8 cellular contexts compared by ENCODE assay signal in the genomic region with DNA sequence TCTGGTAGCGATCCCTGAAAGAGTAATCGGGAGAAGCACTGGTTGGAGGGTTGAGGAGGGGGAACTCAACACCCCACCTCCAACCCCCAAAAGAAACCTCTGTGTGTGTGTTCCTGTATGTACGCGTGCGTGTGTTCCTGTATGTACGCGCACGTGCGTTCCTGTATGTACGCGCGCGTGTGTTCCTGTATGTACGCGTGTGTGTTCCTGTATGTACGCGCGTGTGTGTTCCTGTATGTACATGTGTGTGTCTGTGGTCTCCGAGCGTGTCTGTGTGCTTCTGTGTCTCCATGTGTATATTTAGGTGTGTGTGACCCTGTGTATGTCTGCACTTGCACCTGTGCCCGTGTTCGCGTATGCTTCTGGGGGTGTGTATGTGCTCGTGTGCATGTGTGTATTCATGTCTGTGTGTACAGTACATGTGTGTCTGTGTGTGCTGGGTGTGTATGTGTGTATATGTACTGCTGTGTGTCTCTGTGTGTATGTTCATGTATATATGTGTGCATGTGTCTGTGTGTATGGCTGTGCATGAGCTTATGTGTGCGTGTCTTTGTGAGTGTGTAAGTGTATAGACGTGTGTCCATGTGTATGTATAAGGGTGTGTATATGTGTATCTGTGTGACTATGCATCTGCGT. TPM values are rescaled to one million over a fixed set of nuclear protein-coding genes. Genes with fewer than 3 reads are reported as not detected.
DNase-seq lines count a peak whose midpoint lies in the region; ATAC-seq lines count a peak whose summit lies in the region.

No MANE protein-coding gene starts in this region.

- no peaks in the 10 kb centered on the region for H3K9me3 Mint-ChIP-seq in CD4-positive, alpha-beta memory T cell
- H3K9me3 Mint-ChIP-seq in T-cell = no peaks in the 10 kb centered on the region

- intact Hi-C loops in CD4-positive, alpha-beta memory T cell (cut with micrococcal nuclease) = loop anchor here (1.0 to 2.0 kb wide), 4 partner anchors 17 to 47 kb away; a partner anchor contains a TSS

- CTCF ChIA-PET in CD4-positive, alpha-beta memory T cell (lab: Charles Lee; ENCODE audit: partially characterized antibody) = interaction anchor here (0.8 to 1.9 kb wide), 9 partner anchors 12 to 142 kb away, joined by 3 to 13 read pairs (median 4); a partner anchor contains a TSS
- CTCF ChIA-PET in T-cell (lab: Charles Lee) = interaction anchor here (0.6 to 1.0 kb wide), 2 partner anchors 17 to 442 kb away, joined by 3 read pairs; no protein-coding TSS in a partner anchor

- no peaks in the 10 kb centered on the region for H3K27me3 Mint-ChIP-seq in CD4-positive, alpha-beta memory T cell
- no peaks in the 10 kb centered on the region for H3K27me3 Mint-ChIP-seq in T-cell

- H3K27ac ChIP-seq in CD4-positive, alpha-beta memory T cell (ENCODE audit: low read depth, low read length) = peak overlapping the region; percentile 78
- peak overlapping the region; percentile 75 for H3K27ac ChIP-seq in rectal smooth muscle tissue (ENCODE audit: low read depth, low read length)

- no peaks in the 10 kb centered on the region for H3K9me3 ChIP-seq in CD4-positive, alpha-beta memory T cell (ENCODE audit: control insufficient read depth in 1 of 2, low read length in 2 of 2)

- H3K27ac Mint-ChIP-seq in CD4-positive, alpha-beta memory T cell = peak overlapping the region; percentile 84 to 98 (median 95)
- H3K27ac Mint-ChIP-seq in T-cell = peak overlapping the region; percentile 88 to 91

- ATAC-seq in T-cell (replicated peaks in 1 of 4) = no peak
- peak; percentile 38 for ATAC-seq in esophagus mucosa
- no peak for ATAC-seq in GM21825 (IDR thresholded peaks at IDR 0.05; ENCODE audit: unreplicated experiment)
- no peak for ATAC-seq in GM21447 (IDR thresholded peaks at IDR 0.05; ENCODE audit: unreplicated experiment)
- no peak for ATAC-seq in GM21381 (IDR thresholded peaks at IDR 0.05; ENCODE audit: unreplicated experiment)
- no peak for ATAC-seq in HG02588 (IDR thresholded peaks at IDR 0.05; ENCODE audit: unreplicated experiment)

- H3K4me1 Mint-ChIP-seq in CD4-positive, alpha-beta memory T cell = peaks cover 22 to 41% (median 31%) of the 10 kb centered on the region in 4 donors
- peaks cover 32 to 35% (median 33%) of the 10 kb centered on the region in 3 donors for H3K4me1 Mint-ChIP-seq in T-cell

- no peak overlapping the region for H3K9ac ChIP-seq in rectal smooth muscle tissue (ENCODE audit: low read length)

- H3K27me3 ChIP-seq in CD4-positive, alpha-beta memory T cell (ENCODE audit: insufficient read depth, low read length) = no peaks in the 10 kb centered on the region
- no peaks in the 10 kb centered on the region for H3K27me3 ChIP-seq in rectal smooth muscle tissue (ENCODE audit: control insufficient read depth, insufficient read depth, low read length)

- H3K4me3 Mint-ChIP-seq in CD4-positive, alpha-beta memory T cell = peak overlapping the region; percentile 85 to 91 (median 88)
- peak overlapping the region; percentile 69 to 79 (median 73) for H3K4me3 Mint-ChIP-seq in T-cell

- no peaks in the 10 kb centered on the region for H3K36me3 ChIP-seq in CD4-positive, alpha-beta memory T cell (ENCODE audit: insufficient read depth, low read length)
- H3K36me3 ChIP-seq in rectal smooth muscle tissue (ENCODE audit: control insufficient read depth, insufficient read depth, low read length) = no peaks in the 10 kb centered on the region

- peak overlapping the region in 1 of 2 donors; percentile 55 for H3K4me3 ChIP-seq in CD4-positive, alpha-beta memory T cell (ENCODE audit: low read length in 2 of 2)
- H3K4me3 ChIP-seq in rectal smooth muscle tissue (ENCODE audit: low read length) = no peak overlapping the region

- peaks cover 21% of the 10 kb centered on the region for H3K4me1 ChIP-seq in CD4-positive, alpha-beta memory T cell (ENCODE audit: insufficient read depth, low read length)
- H3K4me1 ChIP-seq in rectal smooth muscle tissue (ENCODE audit: control insufficient read depth, insufficient read depth, low read length) = peaks cover 7% of the 10 kb centered on the region

- H3K36me3 Mint-ChIP-seq in CD4-positive, alpha-beta memory T cell = no peaks in the 10 kb centered on the region
- H3K36me3 Mint-ChIP-seq in T-cell = no peaks in the 10 kb centered on the region

- POLR2A ChIA-PET in CD4-positive, alpha-beta memory T cell (lab: Charles Lee; ENCODE audit: partially characterized antibody) = interaction anchor here (0.7 to 19.0 kb wide), 13 partner anchors 8 to 248 kb away, joined by 3 to 308 read pairs (median 9); a partner anchor contains a TSS
- POLR2A ChIA-PET in T-cell (lab: Charles Lee) = interaction anchor here in 1 of 2 donors (1.3 to 2.0 kb wide), 2 partner anchors 43 to 46 kb away, joined by 4 to 32 read pairs; a partner anchor contains a TSS

- no peak for DNase-seq in CD4-positive, alpha-beta memory T cell
- no peak for DNase-seq in T-cell

RNA-seq across cellular contexts. Expression of a gene that starts 42.9 kb away (rescaled TPM):
- 100 to 1,000 TPM; 291 to 311 TPM for total RNA-seq in CD4-positive, alpha-beta memory T cell
- polyA plus RNA-seq in CD4-positive, alpha-beta memory T cell = 100 to 1,000 TPM; 814 to 865 TPM
- total RNA-seq in T-cell (1,000 to 10,000 TPM in 1 of 5 donors, 100 to 1,000 TPM in 4; 285 to 1,180 (median 400) TPM), esophagus mucosa (98.5 TPM)
